In the genomic region with DNA sequence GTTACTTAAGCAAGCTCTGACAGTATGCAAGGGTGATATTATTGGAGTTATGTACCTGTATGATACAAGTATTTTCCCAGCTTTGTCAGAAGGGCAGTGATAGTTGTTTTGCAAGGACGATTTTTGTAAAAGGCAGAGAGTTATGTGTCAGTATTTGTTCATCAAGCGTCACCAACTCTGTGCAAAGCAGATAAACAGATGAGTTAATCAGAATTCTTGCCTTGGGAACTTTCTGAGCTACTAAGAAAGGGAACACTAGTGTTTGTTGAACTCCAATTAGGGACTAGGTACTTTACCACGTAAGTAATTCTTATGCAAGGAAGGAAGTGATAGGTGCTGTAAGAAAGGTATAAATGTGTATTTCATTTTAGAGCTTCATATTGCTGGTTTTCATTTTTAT, we compare ENCODE assay signal across 8 cellular contexts. TPM values are rescaled to one million over a fixed set of nuclear protein-coding genes. Genes with fewer than 3 reads are reported as not detected.
DNase-seq lines count a peak whose midpoint lies in the region; ATAC-seq, FAIRE-seq and TF ChIP-seq lines count a peak whose summit lies in the region.

No MANE protein-coding gene starts in this region.

- H3K27ac ChIP-seq in endothelial cell of umbilical vein (ENCODE audit: insufficient read depth, low read depth, low read length) = peak overlapping the region; percentile 95

- POLR2A ChIA-PET in endothelial cell of umbilical vein (lab: Charles Lee) = interaction anchor here (1.8 kb wide), 1 partner anchor 1034 kb away, joined by 4 read pairs; a partner anchor contains a TSS
- POLR2A ChIA-PET in activated CD4-positive, alpha-beta memory T cell treated with anti-CD3 and anti-CD28 coated beads for 36 hours (lab: Charles Lee) = interaction anchor here (0.8 to 3.6 kb wide), 4 partner anchors 14 to 1034 kb away, joined by 3 to 25 read pairs (median 6); a partner anchor contains a TSS

- H3K9me1 ChIP-seq in endothelial cell of umbilical vein (replicated peaks; ENCODE audit: control insufficient read depth, extremely low read depth, insufficient read depth, low read length) = no peaks in the 10 kb centered on the region

- H3K27me3 Mint-ChIP-seq in activated CD4-positive, alpha-beta memory T cell treated with anti-CD3 and anti-CD28 coated beads for 36 hours = no peaks in the 10 kb centered on the region

- CTCF ChIA-PET in endothelial cell of umbilical vein (lab: Charles Lee) = interaction anchor here (0.7 to 3.0 kb wide), 11 partner anchors 9 to 1050 kb away, joined by 3 to 11 read pairs (median 3); no protein-coding TSS in a partner anchor
- CTCF ChIA-PET in activated CD4-positive, alpha-beta memory T cell treated with anti-CD3 and anti-CD28 coated beads for 36 hours (lab: Charles Lee) = interaction anchor here (0.7 to 1.4 kb wide), 6 partner anchors 24 to 1034 kb away, joined by 3 to 5 read pairs (median 3); no protein-coding TSS in a partner anchor

- H3K79me2 ChIP-seq in endothelial cell of umbilical vein (ENCODE audit: control insufficient read depth, insufficient read depth, low read length) = peaks cover 63% of the 10 kb centered on the region

- H3K4me3 ChIP-seq in endothelial cell of umbilical vein (replicated peaks in 1 of 3; ENCODE audit: insufficient read depth in 1 of 3, low read depth in 1 of 3, low read length in 3 of 3) = peak overlapping the region; percentile 81 to 97 (median 86)

- dilution Hi-C loops in endothelial cell of umbilical vein (cut with MboI; ENCODE audit: extremely low pct_ligation_motif_present, low sequenced_read_pairs) = no loop called here

- BruUV-seq in endothelial cell of umbilical vein (replicated peaks; lab: Mats Ljungman, UMichigan) = TSS peak; percentile 38

- no peaks in the 10 kb centered on the region for H3K9me3 Mint-ChIP-seq in activated CD4-positive, alpha-beta memory T cell treated with anti-CD3 and anti-CD28 coated beads for 36 hours

- H3K4me2 ChIP-seq in endothelial cell of umbilical vein (ENCODE audit: insufficient read depth, low read length) = peak overlapping the region; percentile 95

- ATAC-seq in HG02973 (IDR thresholded peaks at IDR 0.05; ENCODE audit: unreplicated experiment) = no peak

- H2AFZ ChIP-seq in endothelial cell of umbilical vein (ENCODE audit: low read depth, low read length) = no peak overlapping the region

- H3K4me1 Mint-ChIP-seq in activated CD4-positive, alpha-beta memory T cell treated with anti-CD3 and anti-CD28 coated beads for 36 hours (ENCODE audit: low read depth) = peaks cover 34% of the 10 kb centered on the region

- DNase-seq in GM12891 (ENCODE audit: insufficient read length, low spot score) (no peak), NCI-H69 (lab: John Stamatoyannopoulos, UW) (peak; percentile 47), endothelial cell of umbilical vein (ENCODE audit: low read depth, low spot score) (peak; percentile 77), non-pigmented ciliary epithelial cell (ENCODE audit: low read depth) (peak; percentile 57), iPS-NIHi7 (ENCODE audit: extremely low spot score) (no peak)
- no peak for DNase-seq in activated CD4-positive, alpha-beta memory T cell treated with anti-CD3 and anti-CD28 coated beads for 36 hours
- no peak for DNase-seq in activated CD4-positive, alpha-beta T cell treated with anti-CD3 and anti-CD28 coated beads, Interleukin-2, amount 50 U/mL, for 48 hours

- no peak overlapping the region for H3K27ac Mint-ChIP-seq in activated CD4-positive, alpha-beta memory T cell treated with anti-CD3 and anti-CD28 coated beads for 36 hours

- no peaks in the 10 kb centered on the region for H3K36me3 Mint-ChIP-seq in activated CD4-positive, alpha-beta memory T cell treated with anti-CD3 and anti-CD28 coated beads for 36 hours

- H3K27me3 ChIP-seq in endothelial cell of umbilical vein (ENCODE audit: control insufficient read depth in 2 of 2, insufficient read depth in 2 of 2, low read length in 2 of 2) = no peaks in the 10 kb centered on the region

- peaks cover 22% of the 10 kb centered on the region for H3K4me1 ChIP-seq in endothelial cell of umbilical vein (ENCODE audit: control insufficient read depth, extremely low read depth, insufficient read depth, low read length)

- peak overlapping the region; percentile 96 for H3K9ac ChIP-seq in endothelial cell of umbilical vein (replicated peaks; ENCODE audit: extremely low read depth, insufficient read depth, low read length)

- intact Hi-C loops in endothelial cell of umbilical vein (cut with micrococcal nuclease) = loop anchor here (2.0 to 5.0 kb wide), 4 partner anchors 18 to 911 kb away; no protein-coding TSS in a partner anchor
- intact Hi-C loops in activated CD4-positive, alpha-beta memory T cell treated with anti-CD3 and anti-CD28 coated beads for 36 hours (cut with micrococcal nuclease) = loop anchor here (1.0 to 10.0 kb wide), 14 partner anchors 22 to 1444 kb away; a partner anchor contains a TSS

- no peak overlapping the region for H3K4me3 Mint-ChIP-seq in activated CD4-positive, alpha-beta memory T cell treated with anti-CD3 and anti-CD28 coated beads for 36 hours

- no peaks in the 10 kb centered on the region for H3K9me3 ChIP-seq in endothelial cell of umbilical vein (replicated peaks; ENCODE audit: control insufficient read depth, insufficient read depth, low read length)

- TF ChIP-seq POLR2A in GM12891 (IDR thresholded peaks at IDR 0.05; ENCODE audit: low read depth, low read length) (no peak), endothelial cell of umbilical vein (IDR thresholded peaks at IDR 0.05; ENCODE audit: low read depth, low read length) (no peak)

- TF ChIP-seq CTCF in endothelial cell of umbilical vein (IDR thresholded peaks at IDR 0.05; ENCODE audit: extremely low read depth in 1 of 2, insufficient read depth in 1 of 2, low read depth in 1 of 2, low read length in 2 of 2) = no peak

- H4K20me1 ChIP-seq in endothelial cell of umbilical vein (replicated peaks; ENCODE audit: control insufficient read depth, extremely low read depth, insufficient read depth, low read length) = no peaks in the 10 kb centered on the region

- no peaks in the 10 kb centered on the region for H3K36me3 ChIP-seq in endothelial cell of umbilical vein (ENCODE audit: control insufficient read depth in 2 of 2, extremely low read depth in 1 of 2, insufficient read depth in 2 of 2, low read length in 2 of 2)

- FAIRE-seq in GM12891 (lab: Jason Lieb, UNC) (no peak), endothelial cell of umbilical vein (lab: Jason Lieb, UNC) (no peak)

TF ChIP-seq in GM12891, 5 proteins besides CTCF, POLR2A, EP300 and RAD21:
- 0 out of 2 replicates have a peak, but pooled peaks have one; percentile 17 for TF ChIP-seq SPI1 (IDR thresholded peaks at IDR 0.05; ENCODE audit: low read depth, low read length)
- TF ChIP-seq POU2F2 (IDR thresholded peaks at IDR 0.05; ENCODE audit: low read depth, low read length) = no peak
- TF ChIP-seq PAX5 (IDR thresholded peaks at IDR 0.05; ENCODE audit: insufficient read depth, low read length, severe bottlenecking) = no peak
- TF ChIP-seq POLR2AphosphoS5 (IDR thresholded peaks at IDR 0.05; ENCODE audit: low read depth, low read length) = no peak
TF ChIP-seq in GM12891: peak in this region for 1.

TF ChIP-seq in endothelial cell of umbilical vein, 7 proteins besides CTCF, POLR2A, EP300 and RAD21:
- TF ChIP-seq FOS (IDR thresholded peaks at IDR 0.05; ENCODE audit: borderline replicate concordance, insufficient read depth, low read length) = no peak
- no peak for TF ChIP-seq JUN (IDR thresholded peaks at IDR 0.05; ENCODE audit: borderline replicate concordance, insufficient read depth, insufficient read length, low read depth)
- no peak for TF ChIP-seq MYC (IDR thresholded peaks at IDR 0.05; ENCODE audit: low read depth, low read length)
- TF ChIP-seq GATA2 (IDR thresholded peaks at IDR 0.05; ENCODE audit: insufficient read depth, insufficient read length, low read depth, low read length) = no peak
- no peak for TF ChIP-seq POLR2AphosphoS5 (IDR thresholded peaks at IDR 0.05; ENCODE audit: insufficient read depth, low read depth, low read length)
- TF ChIP-seq, protein P1, sequence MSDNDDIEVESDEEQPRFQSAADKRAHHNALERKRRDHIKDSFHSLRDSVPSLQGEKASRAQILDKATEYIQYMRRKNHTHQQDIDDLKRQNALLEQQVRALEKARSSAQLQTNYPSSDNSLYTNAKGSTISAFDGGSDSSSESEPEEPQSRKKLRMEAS (IDR thresholded peaks at IDR 0.05; ENCODE audit: insufficient read depth, insufficient read length) = no peak
- no peak for TF ChIP-seq EZH2 (IDR thresholded peaks at IDR 0.05; ENCODE audit: borderline replicate concordance, low read depth, low read length, severe bottlenecking)

RNA-seq across cellular contexts. Expression of a gene that starts 1.5 kb away (rescaled TPM):
- polyA plus RNA-seq in GM12891 (2012; ENCODE audit: low read depth, missing spikeins) = 25.3 TPM
- 38.0 and 41.5 TPM in 2 replicates for total RNA-seq in endothelial cell of umbilical vein
- 5.2 and 7.8 TPM in 2 replicates for polyA plus RNA-seq in endothelial cell of umbilical vein
- polyA plus RNA-seq in endothelial cell of umbilical vein (2011; cell fraction: cytosol; rRNA removed) = 10.5 and 11.2 TPM in 2 replicates
- 43.5 and 47.1 TPM in 2 replicates for polyA plus RNA-seq in endothelial cell of umbilical vein (2011; cell fraction: nucleus; rRNA removed)
- polyA plus RNA-seq in endothelial cell of umbilical vein (2012) = 31.4 and 38.9 TPM in 2 replicates
- 29.7 and 31.1 TPM in 2 replicates for polyA minus RNA-seq in endothelial cell of umbilical vein
- 21.7 TPM for polyA minus RNA-seq in endothelial cell of umbilical vein (2011; cell fraction: cytosol; rRNA and poly(A)+ RNA removed)
- polyA minus RNA-seq in endothelial cell of umbilical vein (2011; cell fraction: nucleus; rRNA and poly(A)+ RNA removed) = 90.8 and 92.6 TPM in 2 replicates
- 10 to 100 TPM; 58.5 to 64.0 TPM for total RNA-seq in activated CD4-positive, alpha-beta memory T cell treated with anti-CD3 and anti-CD28 coated beads for 36 hours

Comparison
In these comparisons a context has a peak if more than half of its experiments do, and no peak if none do; other contexts are left out.
1. DNase-seq: peak in NCI-H69 (single experiment), endothelial cell of umbilical vein (single experiment) and non-pigmented ciliary epithelial cell (single experiment); none in GM12891 (single experiment), activated CD4-positive, alpha-beta memory T cell treated with anti-CD3 and anti-CD28 coated beads for 36 hours (single experiment), activated CD4-positive, alpha-beta T cell treated with anti-CD3 and anti-CD28 coated beads, Interleukin-2, amount 50 U/mL, for 48 hours (0 of 2) and iPS-NIHi7 (single experiment).